8 cellular contexts compared by ENCODE assay signal in the genomic region with DNA sequence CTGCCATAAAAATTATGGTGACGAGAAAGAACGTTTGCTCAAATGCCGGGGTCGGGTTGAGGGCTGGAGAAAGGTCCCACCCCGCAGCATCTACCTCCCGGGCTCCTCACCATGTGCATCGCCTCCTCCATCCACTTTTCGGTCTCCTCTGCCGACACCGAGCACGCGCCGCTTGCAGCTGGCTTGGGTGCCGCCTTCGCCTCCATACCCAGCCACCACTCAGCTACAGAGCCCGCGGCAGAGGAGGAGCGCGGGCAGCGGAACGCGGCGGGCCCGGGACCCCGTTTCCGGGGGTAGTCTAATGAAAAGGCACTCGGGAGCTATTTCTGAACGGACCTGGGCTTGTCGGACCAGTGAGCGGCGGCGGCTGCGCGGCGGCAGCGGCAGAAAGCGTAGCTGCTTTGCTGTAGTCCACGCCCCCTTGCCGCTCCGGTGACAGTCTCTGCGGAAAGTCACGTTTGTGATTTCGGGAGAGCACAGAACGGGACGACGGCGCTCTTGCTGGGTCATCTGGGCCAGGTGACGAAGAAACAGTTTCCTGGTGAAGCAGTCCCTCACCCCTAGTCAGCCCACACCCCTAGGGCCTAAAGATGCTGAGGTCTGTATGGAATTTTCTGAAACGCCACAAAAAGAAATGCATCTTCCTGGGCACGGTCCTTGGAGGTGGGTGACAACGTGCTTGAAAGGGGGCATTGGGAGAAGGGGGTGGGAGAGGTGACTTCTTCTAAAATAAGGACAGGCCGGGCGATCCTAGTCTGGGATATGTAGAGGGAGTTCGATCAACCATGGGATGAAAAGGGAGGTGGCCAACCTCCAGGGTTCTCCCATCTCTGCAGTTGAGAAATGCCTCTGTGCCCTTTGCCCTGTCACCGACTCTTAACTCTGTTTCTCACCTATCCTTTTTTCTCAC. TPM values are rescaled to one million over a fixed set of nuclear protein-coding genes. Genes with fewer than 3 reads are reported as not detected.
DNase-seq lines count a peak whose midpoint lies in the region; ATAC-seq and TF ChIP-seq lines count a peak whose summit lies in the region.

ADAT2 (minus strand) TSS at position 243 of the 910 bp plus-strand sequence; CDS start at position 206, 37 bp downstream.
PEX3 (plus strand) TSS at position 353 of the 910 bp plus-strand sequence; CDS start at position 591, 238 bp downstream.

- ATAC-seq in GM19351 (IDR thresholded peaks at IDR 0.05; ENCODE audit: unreplicated experiment) (peak; percentile 96), HG03520 (IDR thresholded peaks at IDR 0.05; ENCODE audit: unreplicated experiment) (peak; percentile 91), left colon (peak; percentile 98)

- H3K27ac Mint-ChIP-seq in activated CD4-positive, alpha-beta T cell treated with anti-CD3 and anti-CD28 coated beads, Interleukin-2, amount 10 ng/mL, durations not matched to agents 24 days and 14 days = peak within 1 kb of the TSS; percentile 99

- H3K27me3 Mint-ChIP-seq in activated CD4-positive, alpha-beta T cell treated with anti-CD3 and anti-CD28 coated beads, Interleukin-2, amount 10 ng/mL, durations not matched to agents 24 days and 14 days = no peaks in the 10 kb centered on the region

- peak within 1 kb of the TSS; percentile 78 to 80 for H3K27ac ChIP-seq in coronary artery

- intact Hi-C loops in activated CD4-positive, alpha-beta T cell treated with anti-CD3 and anti-CD28 coated beads, Interleukin-2, amount 10 ng/mL, durations not matched to agents 24 days and 14 days (cut with micrococcal nuclease) = loop anchor here (1.0 to 5.0 kb wide), 10 partner anchors 9 to 1303 kb away; partner anchors contain the start of genes FUCA2, LTV1, NMBR and SF3B5
- intact Hi-C loops in left colon (cut with DNase I, micrococcal nuclease) = no loop called here

- no peaks in the 10 kb centered on the region for H3K9me3 Mint-ChIP-seq in activated CD4-positive, alpha-beta T cell treated with anti-CD3 and anti-CD28 coated beads, Interleukin-2, amount 10 ng/mL, durations not matched to agents 24 days and 14 days

- peaks cover 21% of the 10 kb centered on the region for H3K36me3 Mint-ChIP-seq in activated CD4-positive, alpha-beta T cell treated with anti-CD3 and anti-CD28 coated beads, Interleukin-2, amount 10 ng/mL, durations not matched to agents 24 days and 14 days (ENCODE audit: low read depth)

- peaks cover 36% of the 10 kb centered on the region for H3K4me1 Mint-ChIP-seq in activated CD4-positive, alpha-beta T cell treated with anti-CD3 and anti-CD28 coated beads, Interleukin-2, amount 10 ng/mL, durations not matched to agents 24 days and 14 days

- peak within 1 kb of the TSS; percentile 91 for H3K4me3 Mint-ChIP-seq in activated CD4-positive, alpha-beta T cell treated with anti-CD3 and anti-CD28 coated beads, Interleukin-2, amount 10 ng/mL, durations not matched to agents 24 days and 14 days

- H3K4me3 ChIP-seq in coronary artery = peak within 1 kb of the TSS; percentile 86

- TF ChIP-seq CTCF in coronary artery (IDR thresholded peaks at IDR 0.05) = no peak

- DNase-seq in C1 segment of cervical spinal cord (lab: John Stamatoyannopoulos, UW) (peak; percentile 48 to 92 (median 84)), NCI-H526 treated with DMSO at 0.1 percent for 48 hours (lab: John Stamatoyannopoulos, UW) (peak; percentile 94), coronary artery (ENCODE audit: low spot score) (peak; percentile 94), left colon (peak; percentile 94 to 95)
- peak; percentile 98 for DNase-seq in activated CD4-positive, alpha-beta T cell treated with anti-CD3 and anti-CD28 coated beads, Interleukin-2, amount 10 ng/mL, durations not matched to agents 24 days and 14 days
- DNase-seq in stimulated activated CD4-positive, alpha-beta T cell treated with anti-CD3 and anti-CD28 coated beads, Interleukin-1b, Interleukin-23, amount 100 ng/mL, for 4 hours (ENCODE audit: low read depth in 2 of 2) = peak; percentile 87 to 88

RNA-seq across cellular contexts. Expression of gene ADAT2, which starts in this region (rescaled TPM):
- 46.0 and 47.7 TPM in 2 replicates for total RNA-seq in activated CD4-positive, alpha-beta T cell treated with anti-CD3 and anti-CD28 coated beads, Interleukin-2, amount 10 ng/mL, durations not matched to agents 24 days and 14 days
- 10 to 100 TPM in 1 of 2 donors, 1 to 10 TPM in 1; 6.7 to 11.6 TPM for total RNA-seq in left colon

RNA-seq across cellular contexts. Expression of gene PEX3, which starts in this region (rescaled TPM):
- total RNA-seq in activated CD4-positive, alpha-beta T cell treated with anti-CD3 and anti-CD28 coated beads, Interleukin-2, amount 10 ng/mL, durations not matched to agents 24 days and 14 days = 26.0 and 28.5 TPM in 2 replicates
- 10 to 100 TPM; 10.4 to 11.2 TPM for total RNA-seq in left colon

Comparison
In these comparisons a context has a peak if more than half of its experiments do, and no peak if none do; other contexts are left out.
1. Peak in every context shown above with its lines: DNase-seq, ATAC-seq, H3K4me3 ChIP-seq and H3K27ac ChIP-seq.